In the genomic region with DNA sequence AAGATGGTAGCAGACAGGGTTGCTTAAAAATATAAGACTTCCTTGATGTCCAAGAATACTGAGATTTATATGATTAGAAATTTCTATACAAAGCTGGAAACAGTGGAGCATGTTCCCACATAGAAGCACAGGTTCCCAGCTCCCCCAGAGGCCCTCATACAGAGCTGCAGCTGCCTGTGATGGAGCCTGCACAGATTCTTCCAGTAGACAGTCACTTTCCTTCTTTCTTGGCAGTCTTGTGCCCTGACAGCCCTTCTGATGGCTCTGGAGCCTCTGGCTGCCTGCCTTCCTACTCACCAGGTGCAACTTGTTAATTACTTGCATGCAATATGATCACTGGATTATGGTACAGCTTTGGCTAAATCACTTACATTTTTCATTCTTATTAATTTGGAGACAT, we compare ENCODE assay signal across 18 cellular contexts.
"Had no signal": no experiment of that assay in that cellular context is flagged by ENCODE, and none has a peak within 500 bp of the region (broad histone marks: within the 10 kb centered on the region; RNA-seq: fewer than 3 reads in every experiment).

No MANE protein-coding gene starts in this region.

- H3K27me3 Mint-ChIP-seq: activated CD4-positive, alpha-beta memory T cell treated with anti-CD3 and anti-CD28 coated beads for 36 hours; activated naive CD8-positive, alpha-beta T cell; stimulated activated naive B cell treated with anti-CD40 and anti-IgM and Interleukin-4, amounts not matched to agents 10 μg/mL and 1 μg/mL and 100 μg/mL, for 72 hours had no signal

- H3K9me3 Mint-ChIP-seq: natural killer cell had no signal

- H3K27me3 ChIP-seq: esophagus squamous epithelium, heart right ventricle, right lobe of liver, tibial nerve had no signal

- H3K36me3 ChIP-seq: esophagus squamous epithelium, heart right ventricle, right lobe of liver had no signal

- H3K27ac Mint-ChIP-seq: activated CD4-positive, alpha-beta memory T cell treated with anti-CD3 and anti-CD28 coated beads for 36 hours; activated naive CD8-positive, alpha-beta T cell; natural killer cell; stimulated activated naive B cell treated with anti-CD40 and anti-IgM and Interleukin-4, amounts not matched to agents 10 μg/mL and 1 μg/mL and 100 μg/mL, for 72 hours had no signal

- H3K4me1 ChIP-seq: esophagus squamous epithelium, psoas muscle, right lobe of liver had no signal

- H3K27ac ChIP-seq: esophagus squamous epithelium, heart right ventricle, psoas muscle, right lobe of liver, tibial nerve, VCaP had no signal

- H3K4me3 Mint-ChIP-seq: activated CD4-positive, alpha-beta memory T cell treated with anti-CD3 and anti-CD28 coated beads for 36 hours; activated naive CD8-positive, alpha-beta T cell; activated T-cell treated with anti-CD3 and anti-CD28 coated beads, Interleukin-2, amount 50 U/mL, for 4 hours; natural killer cell; stimulated activated naive B cell treated with anti-CD40 and anti-IgM and Interleukin-4, amounts not matched to agents 10 μg/mL and 1 μg/mL and 100 μg/mL, for 72 hours had no signal

- ATAC-seq: activated T-cell treated with anti-CD3 and anti-CD28 coated beads, Interleukin-2, amount 50 U/mL, for 4 hours; heart right ventricle; left lobe of liver; mucosa of descending colon; natural killer cell; psoas muscle; right lobe of liver; stimulated activated naive B cell treated with anti-CD40 and anti-IgM and Interleukin-4, amounts not matched to agents 10 μg/mL and 1 μg/mL and 100 μg/mL, for 72 hours had no signal

- H3K36me3 Mint-ChIP-seq: natural killer cell had no signal

- H3K4me1 Mint-ChIP-seq: natural killer cell had no signal

- H3K9me3 ChIP-seq: esophagus squamous epithelium, mucosa of descending colon, psoas muscle, right lobe of liver, tibial nerve had no signal

- DNase-seq: activated CD4-positive, alpha-beta memory T cell treated with anti-CD3 and anti-CD28 coated beads for 36 hours; activated effector memory CD4-positive, alpha-beta T cell treated with anti-CD3 and anti-CD28 coated beads, Interleukin-2, amount 50 U/mL, for 16 hours; activated T-cell treated with anti-CD3 and anti-CD28 coated beads, Interleukin-2, amount 50 U/mL, for 4 hours; amygdala; esophagus squamous epithelium; foreskin melanocyte; heart right ventricle; islet precursor cell; mucosa of descending colon; natural killer cell; nucleus accumbens; psoas muscle; right lobe of liver; stimulated activated naive B cell treated with anti-CD40 and anti-IgM and Interleukin-4, amounts not matched to agents 10 μg/mL and 1 μg/mL and 100 μg/mL, for 72 hours had no signal

- H3K4me3 ChIP-seq: esophagus squamous epithelium, heart right ventricle, mucosa of descending colon, psoas muscle, right lobe of liver, tibial nerve had no signal
